ENCODE assay signal across 1 cellular context in genomic region chr19:7918615-7919421, GRCh38.
TF ChIP-seq lines count a peak whose summit lies in the region.

No MANE protein-coding gene starts in this region.

TF ChIP-seq in HepG2, 621 proteins besides CTCF, POLR2A, EP300 and RAD21 (continued from another document and continues in another):
- TF ChIP-seq ZNF441 (CRISPR knock-in tag; IDR thresholded peaks at IDR 0.05; ENCODE audit: borderline replicate concordance) (peak; percentile 46; the same call in 1 of the 2 replicates), KDM3A (CRISPR knock-in tag; IDR thresholded peaks at IDR 0.05; ENCODE audit: low read depth) (peak; percentile 47; the same call in 1 of the 2 replicates), KDM1A (CRISPR knock-in tag; IDR thresholded peaks at IDR 0.05) (peak; percentile 80; the same call in 1 of the 2 replicates), DZIP1 (CRISPR knock-in tag; IDR thresholded peaks at IDR 0.05) (no peak), ZFP1 (CRISPR knock-in tag; IDR thresholded peaks at IDR 0.05) (0 out of 2 replicates have a peak, but pooled peaks have one; percentile 29), ZNF574 (CRISPR knock-in tag; IDR thresholded peaks at IDR 0.05) (peak; percentile 58), ZSCAN22 (CRISPR knock-in tag; IDR thresholded peaks at IDR 0.05) (peak; percentile 97), ZNF501 (CRISPR knock-in tag; IDR thresholded peaks at IDR 0.05) (peak; percentile 18; the same call in 1 of the 2 replicates), ZNF431 (CRISPR knock-in tag; IDR thresholded peaks at IDR 0.05; ENCODE audit: borderline replicate concordance, low read depth) (0 out of 2 replicates have a peak, but pooled peaks have one; percentile 69), RXRB (CRISPR knock-in tag; IDR thresholded peaks at IDR 0.05; ENCODE audit: borderline replicate concordance) (peak; percentile 63), RFX5 (IDR thresholded peaks at IDR 0.05; ENCODE audit: low read depth, low read length) (no peak), ZNF3 (CRISPR knock-in tag; IDR thresholded peaks at IDR 0.05) (peak; percentile 61; the same call in 1 of the 2 replicates), KAT7 (CRISPR knock-in tag; IDR thresholded peaks at IDR 0.05; ENCODE audit: borderline replicate concordance) (peak; percentile 58; the same call in 1 of the 2 replicates), ZNF790 (CRISPR knock-in tag; IDR thresholded peaks at IDR 0.05; ENCODE audit: borderline replicate concordance) (peak; percentile 55; the same call in 1 of the 2 replicates), ZBTB7B (CRISPR knock-in tag; IDR thresholded peaks at IDR 0.05) (peak; percentile 57), ZNF629 (CRISPR knock-in tag; conservative IDR thresholded peaks at IDR 0.05) (peak; percentile 97), ZBTB8A (CRISPR knock-in tag; IDR thresholded peaks at IDR 0.05; ENCODE audit: borderline replicate concordance, low read depth) (no peak), SIN3A (IDR thresholded peaks at IDR 0.05; ENCODE audit: borderline replicate concordance, low read depth, low read length) (0 out of 2 replicates have a peak, but pooled peaks have one; percentile 51), SOX6 (IDR thresholded peaks at IDR 0.05) (no peak), SOX6 (CRISPR knock-in tag; IDR thresholded peaks at IDR 0.05) (peak; percentile 15; the same call in 1 of the 2 replicates), NONO (IDR thresholded peaks at IDR 0.05) (no peak), NONO (CRISPR knock-in tag; conservative IDR thresholded peaks at IDR 0.05) (peak; percentile 78; the same call in 1 of the 2 replicates), CENPT (CRISPR knock-in tag; IDR thresholded peaks at IDR 0.05; ENCODE audit: low read depth) (0 out of 2 replicates have a peak, but pooled peaks have one; percentile 6), SP4 (CRISPR knock-in tag; IDR thresholded peaks at IDR 0.05) (peak; percentile 80), DMAP1 (CRISPR knock-in tag; IDR thresholded peaks at IDR 0.05) (peak; percentile 32; the same call in 1 of the 2 replicates), HNF4A (CRISPR knock-in tag; IDR thresholded peaks at IDR 0.05) (peak; percentile 92), HNF4G (IDR thresholded peaks at IDR 0.05; ENCODE audit: borderline replicate concordance, low read depth, low read length) (peak; percentile 90), HNF4G (CRISPR knock-in tag; IDR thresholded peaks at IDR 0.05; ENCODE audit: borderline replicate concordance, low read depth) (peak; percentile 35; the same call in 1 of the 2 replicates), HDAC2 (CRISPR knock-in tag; IDR thresholded peaks at IDR 0.05) (peak; percentile 35), ZBTB7A (CRISPR knock-in tag; IDR thresholded peaks at IDR 0.05) (peak; percentile 53), ZNF331 (CRISPR knock-in tag; IDR thresholded peaks at IDR 0.05) (peak; percentile 16; the same call in 1 of the 2 replicates), SNAI1 (CRISPR knock-in tag; IDR thresholded peaks at IDR 0.05; ENCODE audit: borderline replicate concordance) (0 out of 2 replicates have a peak, but pooled peaks have one; percentile 17), CENPX (CRISPR knock-in tag; IDR thresholded peaks at IDR 0.05) (no peak), ZNF274 (CRISPR knock-in tag; IDR thresholded peaks at IDR 0.05) (peak; percentile 83; the same call in 1 of the 2 replicates), ATF2 (CRISPR knock-in tag; IDR thresholded peaks at IDR 0.05) (peak; percentile 68), NR2F1 (CRISPR knock-in tag; IDR thresholded peaks at IDR 0.05) (peak in 1 of 2 experiments; percentile 81; a peak in 1 of 4 replicates), TOPORS (CRISPR knock-in tag; IDR thresholded peaks at IDR 0.05) (no peak), GPN1 (CRISPR knock-in tag; IDR thresholded peaks at IDR 0.05; ENCODE audit: borderline replicate concordance) (no peak), MAX (IDR thresholded peaks at IDR 0.05) (peak; percentile 77), ZNF589 (CRISPR knock-in tag; conservative IDR thresholded peaks at IDR 0.05) (no peak), FOXP1 (IDR thresholded peaks at IDR 0.05) (no peak), FOXP1 (CRISPR knock-in tag; IDR thresholded peaks at IDR 0.05) (peak; percentile 32; the same call in 1 of the 2 replicates), MIXL1 (CRISPR knock-in tag; IDR thresholded peaks at IDR 0.05) (peak; percentile 51; the same call in 1 of the 2 replicates), ZNF563 (CRISPR knock-in tag; IDR thresholded peaks at IDR 0.05) (0 out of 2 replicates have a peak, but pooled peaks have one; percentile 38), MTA1 (CRISPR knock-in tag; IDR thresholded peaks at IDR 0.05; ENCODE audit: borderline replicate concordance) (peak; percentile 72; the same call in 1 of the 2 replicates), NR2C2 (CRISPR knock-in tag; IDR thresholded peaks at IDR 0.05; ENCODE audit: borderline replicate concordance) (peak; percentile 40; the same call in 1 of the 2 replicates), ZNF343 (CRISPR knock-in tag; IDR thresholded peaks at IDR 0.05) (0 out of 2 replicates have a peak, but pooled peaks have one; percentile 22), ATF6 (CRISPR knock-in tag; conservative IDR thresholded peaks at IDR 0.05) (no peak), TBX2 (CRISPR knock-in tag; IDR thresholded peaks at IDR 0.05; ENCODE audit: borderline replicate concordance) (peak; percentile 53; the same call in 1 of the 2 replicates), MAZ (IDR thresholded peaks at IDR 0.05; ENCODE audit: borderline replicate concordance, low read depth, low read length) (no peak; the same call in 1 of the 2 replicates), MAZ (CRISPR knock-in tag; IDR thresholded peaks at IDR 0.05; ENCODE audit: low read depth) (peak; percentile 79)
- TF ChIP-seq, protein P1, sequence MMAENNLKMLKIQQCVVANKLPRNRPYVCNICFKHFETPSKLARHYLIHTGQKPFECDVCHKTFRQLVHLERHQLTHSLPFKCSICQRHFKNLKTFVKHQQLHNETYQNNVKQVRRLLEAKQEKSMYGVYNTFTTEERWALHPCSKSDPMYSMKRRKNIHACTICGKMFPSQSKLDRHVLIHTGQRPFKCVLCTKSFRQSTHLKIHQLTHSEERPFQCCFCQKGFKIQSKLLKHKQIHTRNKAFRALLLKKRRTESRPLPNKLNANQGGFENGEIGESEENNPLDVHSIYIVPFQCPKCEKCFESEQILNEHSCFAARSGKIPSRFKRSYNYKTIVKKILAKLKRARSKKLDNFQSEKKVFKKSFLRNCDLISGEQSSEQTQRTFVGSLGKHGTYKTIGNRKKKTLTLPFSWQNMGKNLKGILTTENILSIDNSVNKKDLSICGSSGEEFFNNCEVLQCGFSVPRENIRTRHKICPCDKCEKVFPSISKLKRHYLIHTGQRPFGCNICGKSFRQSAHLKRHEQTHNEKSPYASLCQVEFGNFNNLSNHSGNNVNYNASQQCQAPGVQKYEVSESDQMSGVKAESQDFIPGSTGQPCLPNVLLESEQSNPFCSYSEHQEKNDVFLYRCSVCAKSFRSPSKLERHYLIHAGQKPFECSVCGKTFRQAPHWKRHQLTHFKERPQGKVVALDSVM (CRISPR knock-in tag; IDR thresholded peaks at IDR 0.05): no peak
- TF ChIP-seq, protein P2, sequence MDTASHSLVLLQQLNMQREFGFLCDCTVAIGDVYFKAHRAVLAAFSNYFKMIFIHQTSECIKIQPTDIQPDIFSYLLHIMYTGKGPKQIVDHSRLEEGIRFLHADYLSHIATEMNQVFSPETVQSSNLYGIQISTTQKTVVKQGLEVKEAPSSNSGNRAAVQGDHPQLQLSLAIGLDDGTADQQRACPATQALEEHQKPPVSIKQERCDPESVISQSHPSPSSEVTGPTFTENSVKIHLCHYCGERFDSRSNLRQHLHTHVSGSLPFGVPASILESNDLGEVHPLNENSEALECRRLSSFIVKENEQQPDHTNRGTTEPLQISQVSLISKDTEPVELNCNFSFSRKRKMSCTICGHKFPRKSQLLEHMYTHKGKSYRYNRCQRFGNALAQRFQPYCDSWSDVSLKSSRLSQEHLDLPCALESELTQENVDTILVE (CRISPR knock-in tag; IDR thresholded peaks at IDR 0.05): 0 out of 2 replicates have a peak, but pooled peaks have one; percentile 10
- TF ChIP-seq, protein P3, sequence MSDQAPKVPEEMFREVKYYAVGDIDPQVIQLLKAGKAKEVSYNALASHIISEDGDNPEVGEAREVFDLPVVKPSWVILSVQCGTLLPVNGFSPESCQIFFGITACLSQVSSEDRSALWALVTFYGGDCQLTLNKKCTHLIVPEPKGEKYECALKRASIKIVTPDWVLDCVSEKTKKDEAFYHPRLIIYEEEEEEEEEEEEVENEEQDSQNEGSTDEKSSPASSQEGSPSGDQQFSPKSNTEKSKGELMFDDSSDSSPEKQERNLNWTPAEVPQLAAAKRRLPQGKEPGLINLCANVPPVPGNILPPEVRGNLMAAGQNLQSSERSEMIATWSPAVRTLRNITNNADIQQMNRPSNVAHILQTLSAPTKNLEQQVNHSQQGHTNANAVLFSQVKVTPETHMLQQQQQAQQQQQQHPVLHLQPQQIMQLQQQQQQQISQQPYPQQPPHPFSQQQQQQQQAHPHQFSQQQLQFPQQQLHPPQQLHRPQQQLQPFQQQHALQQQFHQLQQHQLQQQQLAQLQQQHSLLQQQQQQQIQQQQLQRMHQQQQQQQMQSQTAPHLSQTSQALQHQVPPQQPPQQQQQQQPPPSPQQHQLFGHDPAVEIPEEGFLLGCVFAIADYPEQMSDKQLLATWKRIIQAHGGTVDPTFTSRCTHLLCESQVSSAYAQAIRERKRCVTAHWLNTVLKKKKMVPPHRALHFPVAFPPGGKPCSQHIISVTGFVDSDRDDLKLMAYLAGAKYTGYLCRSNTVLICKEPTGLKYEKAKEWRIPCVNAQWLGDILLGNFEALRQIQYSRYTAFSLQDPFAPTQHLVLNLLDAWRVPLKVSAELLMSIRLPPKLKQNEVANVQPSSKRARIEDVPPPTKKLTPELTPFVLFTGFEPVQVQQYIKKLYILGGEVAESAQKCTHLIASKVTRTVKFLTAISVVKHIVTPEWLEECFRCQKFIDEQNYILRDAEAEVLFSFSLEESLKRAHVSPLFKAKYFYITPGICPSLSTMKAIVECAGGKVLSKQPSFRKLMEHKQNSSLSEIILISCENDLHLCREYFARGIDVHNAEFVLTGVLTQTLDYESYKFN (CRISPR knock-in tag; conservative IDR thresholded peaks at IDR 0.05): peak; percentile 84
